Comparison of ENCODE assay signal across 23 cellular contexts in the genomic region with DNA sequence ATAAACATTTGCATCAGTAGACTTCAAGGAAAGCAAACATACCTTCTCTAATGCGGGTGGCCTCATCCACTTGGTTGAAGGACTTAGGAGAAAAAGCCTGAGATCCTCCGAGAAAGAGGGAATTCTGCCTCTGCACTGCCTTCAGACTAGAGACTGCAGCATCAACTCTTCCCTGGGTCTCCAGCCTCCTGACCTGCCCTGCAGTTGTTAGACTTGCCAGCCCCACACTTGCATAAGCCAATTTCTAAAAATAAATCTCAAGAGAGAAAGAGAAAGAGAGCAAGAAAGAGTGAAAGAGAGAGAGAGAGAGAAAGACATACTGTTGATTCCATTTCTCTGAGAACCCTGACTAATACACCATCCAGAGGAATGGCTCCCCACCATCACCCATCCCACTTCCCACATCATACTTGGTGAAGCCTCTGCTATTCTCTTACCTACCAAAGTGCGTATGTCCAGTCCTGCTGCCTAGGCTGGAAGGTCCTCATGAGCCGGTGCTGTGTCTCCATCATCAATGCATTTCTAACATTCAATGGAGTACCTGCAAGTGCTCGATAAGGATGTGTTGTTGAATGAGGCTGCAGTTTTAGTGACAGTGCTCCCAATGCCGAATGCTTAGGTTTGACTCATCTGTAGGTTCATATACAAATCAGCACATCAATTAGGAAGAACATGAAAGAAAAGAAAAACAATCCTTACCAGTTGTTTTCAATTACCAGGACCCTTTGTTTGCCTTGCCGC.
"Had no signal": no experiment of that assay in that cellular context is flagged by ENCODE, and none has a peak within 500 bp of the region (broad histone marks: within the 10 kb centered on the region; RNA-seq: fewer than 3 reads in every experiment).

No MANE protein-coding gene starts in this region.

- DNase-seq: activated B cell treated with CpG ODN at 0.5 μM for 24 hours; activated CD4-positive, alpha-beta T cell treated with anti-CD3 and anti-CD28 coated beads for 1 hour; activated CD4-positive, alpha-beta T cell treated with anti-CD3 and anti-CD28 coated beads, Interleukin-2, amount 10 ng/mL, durations not matched to agents 24 days and 14 days; activated CD4-positive, alpha-beta T cell treated with anti-CD3 and anti-CD28 coated beads, Interleukin-2, amount 50 U/mL, for 48 hours; activated CD8-positive, alpha-beta memory T cell treated with anti-CD3 and anti-CD28 coated beads, Interleukin-2, amount 10 ng/mL, durations not matched to agents 7 days and 5 days; activated effector memory CD4-positive, alpha-beta T cell treated with Interleukin-2 at 50 U/mL for 16 hours; activated naive CD4-positive, alpha-beta T cell; activated T-cell treated with anti-CD3 and anti-CD28 coated beads, Interleukin-2, amount 50 U/mL, for 24 hours; aorta; central memory CD4-positive, alpha-beta T cell; MG63; MV-4-11; NCI-H1092 treated with DMSO at 0.1 percent for 48 hours; NCI-H1417 treated with DMSO at 0.1 percent for 48 hours; NCI-H1694; NCI-H2029 treated with DMSO at 0.1 percent for 48 hours; NCI-H226; NCI-H526; NCI-H774; Peyer's patch; SHP77 treated with DMSO at 0.1 percent for 48 hours had no signal

- H3K4me3 ChIP-seq: breast epithelium, MG63, Peyer's patch had no signal

- ATAC-seq: activated CD8-positive, alpha-beta memory T cell treated with anti-CD3 and anti-CD28 coated beads, Interleukin-2, amount 10 ng/mL, durations not matched to agents 7 days and 5 days had no signal

- H3K27me3 ChIP-seq: Peyer's patch had no signal

- H3K4me1 ChIP-seq: breast epithelium, Peyer's patch had no signal

- H3K9me3 ChIP-seq: breast epithelium, MG63, Peyer's patch had no signal

- H3K27ac ChIP-seq: breast epithelium, Peyer's patch, RWPE1 had no signal

- H3K36me3 ChIP-seq: breast epithelium, MG63, Peyer's patch had no signal
